ENCODE assay signal across 24 cellular contexts in the genomic region with DNA sequence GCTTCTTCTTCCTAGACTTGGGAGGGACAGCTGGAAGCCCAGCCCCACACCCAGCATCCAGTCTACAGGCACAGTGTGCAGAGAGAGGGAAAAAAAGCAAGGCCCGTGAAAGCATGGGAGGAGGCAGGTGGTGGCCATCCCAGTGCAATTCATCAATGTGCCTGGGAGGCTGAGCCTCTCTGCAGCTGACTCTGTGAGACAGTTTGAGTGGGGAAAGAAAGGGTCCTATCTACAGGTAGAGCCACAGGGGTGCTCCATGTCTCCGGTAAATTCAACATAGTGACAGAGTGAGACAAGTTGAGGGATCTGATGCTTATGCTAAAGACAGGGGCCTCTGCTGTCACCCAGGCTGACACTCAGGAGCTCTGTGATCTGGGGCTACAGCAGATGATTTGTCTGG.
"Had no signal": no experiment of that assay in that cellular context is flagged by ENCODE, and none has a peak within 500 bp of the region (broad histone marks: within the 10 kb centered on the region; RNA-seq: fewer than 3 reads in every experiment).

No MANE protein-coding gene starts in this region.

- H3K9me3 ChIP-seq: adrenal gland, ascending aorta, heart right ventricle, sigmoid colon, thoracic aorta, upper lobe of left lung had no signal

- H3K27me3 Mint-ChIP-seq: activated CD4-positive, alpha-beta T cell treated with anti-CD3 and anti-CD28 coated beads, Interleukin-2, amount 10 ng/mL, durations not matched to agents 24 days and 14 days; activated CD8-positive, alpha-beta memory T cell treated with anti-CD3 and anti-CD28 coated beads, Interleukin-2, amount 10 ng/mL, durations not matched to agents 7 days and 5 days; activated CD8-positive, alpha-beta T cell treated with anti-CD3 and anti-CD28 coated beads for 36 hours; activated naive CD8-positive, alpha-beta T cell; natural killer cell treated with Interleukin-12 subunit alpha and Interleukin-12 subunit beta and Interleukin-15 and Interleukin-18, amount 100 ng/mL, for 72 hours had no signal

- DNase-seq: activated CD4-positive, alpha-beta T cell treated with anti-CD3 and anti-CD28 coated beads, Interleukin-2, amount 10 ng/mL, durations not matched to agents 24 days and 14 days; activated CD8-positive, alpha-beta memory T cell treated with anti-CD3 and anti-CD28 coated beads, Interleukin-2, amount 10 ng/mL, durations not matched to agents 7 days and 5 days; activated CD8-positive, alpha-beta T cell treated with anti-CD3 and anti-CD28 coated beads for 36 hours; activated naive CD4-positive, alpha-beta T cell; activated T-cell treated with anti-CD3 and anti-CD28 coated beads for 4 hours; adrenal gland; cortex of kidney; heart right ventricle; midbrain; nucleus accumbens; stimulated activated CD4-positive, alpha-beta T cell treated with anti-CD3 and anti-CD28 coated beads, Interleukin-4, amount 100 ng/mL, for 1 hour; stimulated activated naive CD4-positive, alpha-beta T cell; T1000 had no signal

- H3K27ac Mint-ChIP-seq: activated CD4-positive, alpha-beta T cell treated with anti-CD3 and anti-CD28 coated beads, Interleukin-2, amount 10 ng/mL, durations not matched to agents 24 days and 14 days; activated CD8-positive, alpha-beta memory T cell treated with anti-CD3 and anti-CD28 coated beads, Interleukin-2, amount 10 ng/mL, durations not matched to agents 7 days and 5 days; activated CD8-positive, alpha-beta T cell treated with anti-CD3 and anti-CD28 coated beads for 36 hours; activated naive CD8-positive, alpha-beta T cell; activated T-helper 1 cell treated with anti-CD3 and anti-CD28 coated beads, Interleukin-12 subunit alpha, Interleukin-12 subunit beta, Interleukin-2, Interleukin-4 antibody, amounts not matched to agents 30 ng/mL and 10 ng/mL and 1 ng/mL, durations not matched to agents 14 hours and 24 hours and 36 hours; natural killer cell treated with Interleukin-12 subunit alpha and Interleukin-12 subunit beta and Interleukin-15 and Interleukin-18, amount 100 ng/mL, for 72 hours; T-helper 1 cell treated with Interleukin-12 subunit alpha and Interleukin-12 subunit beta and Interleukin-4 antibody, amounts not matched to agents 30 μg/mL and 1 μg/mL, for 36 hours had no signal

- H3K4me3 Mint-ChIP-seq: activated CD4-positive, alpha-beta T cell treated with anti-CD3 and anti-CD28 coated beads, Interleukin-2, amount 10 ng/mL, durations not matched to agents 24 days and 14 days; activated CD8-positive, alpha-beta memory T cell treated with anti-CD3 and anti-CD28 coated beads, Interleukin-2, amount 10 ng/mL, durations not matched to agents 7 days and 5 days; activated CD8-positive, alpha-beta T cell treated with anti-CD3 and anti-CD28 coated beads for 36 hours; activated naive CD8-positive, alpha-beta T cell; activated T-helper 1 cell treated with anti-CD3 and anti-CD28 coated beads, Interleukin-12 subunit alpha, Interleukin-12 subunit beta, Interleukin-2, Interleukin-4 antibody, amounts not matched to agents 30 ng/mL and 10 ng/mL and 1 ng/mL, durations not matched to agents 14 hours and 24 hours and 36 hours; central memory CD8-positive, alpha-beta T cell; natural killer cell treated with Interleukin-12 subunit alpha and Interleukin-12 subunit beta and Interleukin-15 and Interleukin-18, amount 100 ng/mL, for 72 hours; T-helper 1 cell treated with Interleukin-12 subunit alpha and Interleukin-12 subunit beta and Interleukin-4 antibody, amounts not matched to agents 30 μg/mL and 1 μg/mL, for 36 hours had no signal

- H3K27ac ChIP-seq: adrenal gland, ascending aorta, heart right ventricle, sigmoid colon, thoracic aorta, upper lobe of left lung had no signal

- H3K27me3 ChIP-seq: adrenal gland, ascending aorta, heart right ventricle, sigmoid colon, upper lobe of left lung had no signal

- H3K36me3 Mint-ChIP-seq: activated CD8-positive, alpha-beta memory T cell treated with anti-CD3 and anti-CD28 coated beads, Interleukin-2, amount 10 ng/mL, durations not matched to agents 7 days and 5 days; activated naive CD8-positive, alpha-beta T cell; natural killer cell treated with Interleukin-12 subunit alpha and Interleukin-12 subunit beta and Interleukin-15 and Interleukin-18, amount 100 ng/mL, for 72 hours had no signal

- H3K4me1 Mint-ChIP-seq: activated CD4-positive, alpha-beta T cell treated with anti-CD3 and anti-CD28 coated beads, Interleukin-2, amount 10 ng/mL, durations not matched to agents 24 days and 14 days; activated CD8-positive, alpha-beta memory T cell treated with anti-CD3 and anti-CD28 coated beads, Interleukin-2, amount 10 ng/mL, durations not matched to agents 7 days and 5 days; central memory CD8-positive, alpha-beta T cell had no signal

- H3K4me1 ChIP-seq: adrenal gland, sigmoid colon, upper lobe of left lung had no signal

- H3K4me3 ChIP-seq: adrenal gland, ascending aorta, heart right ventricle, lung, sigmoid colon, thoracic aorta, upper lobe of left lung had no signal

- H3K9me3 Mint-ChIP-seq: activated CD4-positive, alpha-beta T cell treated with anti-CD3 and anti-CD28 coated beads, Interleukin-2, amount 10 ng/mL, durations not matched to agents 24 days and 14 days; activated CD8-positive, alpha-beta T cell treated with anti-CD3 and anti-CD28 coated beads for 36 hours; activated T-helper 1 cell treated with anti-CD3 and anti-CD28 coated beads, Interleukin-12 subunit alpha, Interleukin-12 subunit beta, Interleukin-2, Interleukin-4 antibody, amounts not matched to agents 30 ng/mL and 10 ng/mL and 1 ng/mL, durations not matched to agents 14 hours and 24 hours and 36 hours; central memory CD8-positive, alpha-beta T cell; natural killer cell treated with Interleukin-12 subunit alpha and Interleukin-12 subunit beta and Interleukin-15 and Interleukin-18, amount 100 ng/mL, for 72 hours; T-helper 1 cell treated with Interleukin-12 subunit alpha and Interleukin-12 subunit beta and Interleukin-4 antibody, amounts not matched to agents 30 μg/mL and 1 μg/mL, for 36 hours had no signal

- ATAC-seq: activated CD8-positive, alpha-beta memory T cell treated with anti-CD3 and anti-CD28 coated beads, Interleukin-2, amount 10 ng/mL, durations not matched to agents 7 days and 5 days; activated CD8-positive, alpha-beta T cell treated with anti-CD3 and anti-CD28 coated beads for 36 hours; left lobe of liver; natural killer cell treated with Interleukin-12 subunit alpha and Interleukin-12 subunit beta and Interleukin-15 and Interleukin-18, amount 100 ng/mL, for 72 hours had no signal

- H3K36me3 ChIP-seq: adrenal gland, ascending aorta, heart right ventricle, sigmoid colon, thoracic aorta, upper lobe of left lung had no signal
